24 cellular contexts compared by ENCODE assay signal in the genomic region with DNA sequence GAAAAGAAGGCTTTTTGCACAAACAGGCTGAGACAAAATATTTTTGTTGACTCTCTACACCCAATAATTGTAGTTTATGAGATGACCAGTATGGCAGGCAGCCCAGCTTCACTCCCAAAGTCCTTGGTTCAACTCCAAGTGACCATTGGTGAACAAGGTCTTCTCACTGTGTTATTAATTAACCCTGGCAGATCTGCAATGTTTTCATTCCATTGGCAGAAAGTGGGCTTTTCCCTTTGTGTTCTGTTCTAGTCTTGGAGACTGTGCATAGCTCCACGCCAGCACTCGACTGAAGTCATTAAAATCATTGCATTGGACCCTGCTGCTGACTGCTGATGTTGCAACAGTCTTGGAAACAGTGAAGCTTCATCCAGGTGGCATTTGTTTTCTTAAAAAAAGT.
DNase-seq lines count a peak whose midpoint lies in the region; ATAC-seq and TF ChIP-seq lines count a peak whose summit lies in the region.
"Had no signal": no experiment of that assay in that cellular context is flagged by ENCODE, and none has a peak within 500 bp of the region (broad histone marks: within the 10 kb centered on the region; RNA-seq: fewer than 3 reads in every experiment).

No MANE protein-coding gene starts in this region.

- H3K36me3 ChIP-seq in right atrium auricular region (no peaks in the 10 kb centered on the region), gastroesophageal sphincter (no peaks in the 10 kb centered on the region), ovary (no peaks in the 10 kb centered on the region), Karpas-422 (ENCODE audit: insufficient read depth, low read length) (no peaks in the 10 kb centered on the region)
- H3K36me3 ChIP-seq: spleen, stomach, upper lobe of left lung had no signal

- TF ChIP-seq CTCF in right atrium auricular region (IDR thresholded peaks at IDR 0.05), result no peak
- no peak for TF ChIP-seq CTCF in gastroesophageal sphincter (IDR thresholded peaks at IDR 0.05)
- no peak for TF ChIP-seq CTCF in ovary (IDR thresholded peaks at IDR 0.05)

- no peak overlapping the region for H3K4me3 Mint-ChIP-seq in activated T-cell treated with anti-CD3 and anti-CD28 coated beads, Interleukin-2, amount 50 U/mL, for 72 hours
- H3K4me3 Mint-ChIP-seq: activated CD4-positive, alpha-beta T cell treated with anti-CD3 and anti-CD28 coated beads for 36 hours; effector memory CD8-positive, alpha-beta T cell; natural killer cell treated with Interleukin-12 subunit alpha and Interleukin-12 subunit beta and Interleukin-15 and Interleukin-18, amount 100 ng/mL, for 72 hours had no signal

- H3K27ac Mint-ChIP-seq in activated T-cell treated with anti-CD3 and anti-CD28 coated beads, Interleukin-2, amount 50 U/mL, for 72 hours, result no peak overlapping the region
- H3K27ac Mint-ChIP-seq: activated CD4-positive, alpha-beta T cell treated with anti-CD3 and anti-CD28 coated beads for 36 hours; activated naive CD4-positive, alpha-beta T cell treated with anti-CD3 and anti-CD28 coated beads, Interleukin-2, amount 50 U/mL, for 72 hours; effector memory CD8-positive, alpha-beta T cell; natural killer cell treated with Interleukin-12 subunit alpha and Interleukin-12 subunit beta and Interleukin-15 and Interleukin-18, amount 100 ng/mL, for 72 hours had no signal

- H3K27ac ChIP-seq in right atrium auricular region (no peak overlapping the region), gastroesophageal sphincter (peak overlapping the region in 2 of 4 donors; percentile 1 to 6), ovary (no peak overlapping the region), Karpas-422 (ENCODE audit: low read length) (no peak overlapping the region)
- H3K27ac ChIP-seq: parathyroid adenoma, spleen, stomach, upper lobe of left lung had no signal

- no peaks in the 10 kb centered on the region for H3K9me2 ChIP-seq in Karpas-422 (replicated peaks; ENCODE audit: insufficient read depth, low read length)

- H3K36me3 Mint-ChIP-seq in activated T-cell treated with anti-CD3 and anti-CD28 coated beads, Interleukin-2, amount 50 U/mL, for 72 hours (ENCODE audit: insufficient read depth in 2 of 2), result no peaks in the 10 kb centered on the region
- H3K36me3 Mint-ChIP-seq: activated naive CD4-positive, alpha-beta T cell treated with anti-CD3 and anti-CD28 coated beads, Interleukin-2, amount 50 U/mL, for 72 hours; natural killer cell treated with Interleukin-12 subunit alpha and Interleukin-12 subunit beta and Interleukin-15 and Interleukin-18, amount 100 ng/mL, for 72 hours had no signal

- H3K4me1 ChIP-seq in right atrium auricular region, result no peaks in the 10 kb centered on the region
- H3K4me1 ChIP-seq in gastroesophageal sphincter, result peaks cover 0 to 6% (median 0%) of the 10 kb centered on the region in 3 donors
- H3K4me1 ChIP-seq in ovary (ENCODE audit: insufficient read depth), result peaks cover 5% of the 10 kb centered on the region
- no peaks in the 10 kb centered on the region for H3K4me1 ChIP-seq in Karpas-422 (ENCODE audit: low read length)
- H3K4me1 ChIP-seq: parathyroid adenoma, spleen, upper lobe of left lung had no signal

- H2AFZ ChIP-seq in Karpas-422 (ENCODE audit: low read length), result no peak overlapping the region
- H2AFZ ChIP-seq: parathyroid adenoma had no signal

- H4K20me1 ChIP-seq in Karpas-422 (ENCODE audit: insufficient read depth, low read depth, low read length), result no peaks in the 10 kb centered on the region

- no peak overlapping the region for H3K4me2 ChIP-seq in Karpas-422 (ENCODE audit: low read depth, low read length, poor library complexity, severe bottlenecking)

- peaks cover 0 to 1% of the 10 kb centered on the region in 2 donors for H3K9me3 Mint-ChIP-seq in activated T-cell treated with anti-CD3 and anti-CD28 coated beads, Interleukin-2, amount 50 U/mL, for 72 hours
- H3K9me3 Mint-ChIP-seq: activated naive CD4-positive, alpha-beta T cell treated with anti-CD3 and anti-CD28 coated beads, Interleukin-2, amount 50 U/mL, for 72 hours; natural killer cell treated with Interleukin-12 subunit alpha and Interleukin-12 subunit beta and Interleukin-15 and Interleukin-18, amount 100 ng/mL, for 72 hours had no signal

- H3K79me2 ChIP-seq in Karpas-422 (ENCODE audit: low read length), result no peaks in the 10 kb centered on the region
- H3K79me2 ChIP-seq: parathyroid adenoma had no signal

- DNase-seq in Right ventricle myocardium superior (peak; percentile 57), right atrium auricular region (ENCODE audit: low spot score) (no peak), ovary (peak; percentile 62 to 82 (median 67)), NCI-H524 treated with DMSO at 0.1 percent for 48 hours (lab: John Stamatoyannopoulos, UW) (no peak), Karpas-422 (no peak), NCI-H146 treated with DMSO at 0.1 percent for 48 hours (lab: John Stamatoyannopoulos, UW; ENCODE audit: unreplicated experiment) (no peak)
- DNase-seq in activated T-cell treated with anti-CD3 and anti-CD28 coated beads, Interleukin-2, amount 50 U/mL, for 72 hours, result no peak
- DNase-seq: activated CD4-positive, alpha-beta T cell treated with anti-CD3 and anti-CD28 coated beads for 36 hours; effector memory CD8-positive, alpha-beta T cell; islet precursor cell; mesenchymal stem cell; NCI-H1417; NCI-H774; OCI-M1; SIG-M5; spleen; stimulated activated CD4-positive, alpha-beta T cell treated with anti-CD3 and anti-CD28 coated beads, Interleukin-4, amount 100 ng/mL, for 24 hours; stomach; T-helper 1 cell; upper lobe of left lung had no signal

- H3K9me3 ChIP-seq in right atrium auricular region, result no peaks in the 10 kb centered on the region
- no peaks in the 10 kb centered on the region for H3K9me3 ChIP-seq in gastroesophageal sphincter
- no peaks in the 10 kb centered on the region for H3K9me3 ChIP-seq in ovary
- H3K9me3 ChIP-seq in Karpas-422 (ENCODE audit: low read length), result no peaks in the 10 kb centered on the region
- H3K9me3 ChIP-seq: spleen, stomach, upper lobe of left lung had no signal

- no peak for TF ChIP-seq POLR2A in gastroesophageal sphincter (IDR thresholded peaks at IDR 0.05)
- no peak for TF ChIP-seq POLR2A in ovary (IDR thresholded peaks at IDR 0.05)

- TF ChIP-seq EP300 in gastroesophageal sphincter (IDR thresholded peaks at IDR 0.05), result no peak
- TF ChIP-seq EP300 in ovary (IDR thresholded peaks at IDR 0.05), result no peak

- intact Hi-C loops in Right ventricle myocardium superior (cut with DNase I) (no loop called here), ovary (cut with DNase I) (no loop called here)

- H3K27me3 ChIP-seq in right atrium auricular region (no peaks in the 10 kb centered on the region), gastroesophageal sphincter (no peaks in the 10 kb centered on the region), ovary (no peaks in the 10 kb centered on the region), Karpas-422 (ENCODE audit: low read length) (no peaks in the 10 kb centered on the region)
- H3K27me3 ChIP-seq: spleen, stomach, upper lobe of left lung had no signal

- H3K4me3 ChIP-seq in right atrium auricular region (no peak overlapping the region), gastroesophageal sphincter (no peak overlapping the region), ovary (no peak overlapping the region), Karpas-422 (ENCODE audit: low read length) (no peak overlapping the region)
- H3K4me3 ChIP-seq: spleen, stomach, upper lobe of left lung had no signal

- no peaks in the 10 kb centered on the region for H3K4me1 Mint-ChIP-seq in activated T-cell treated with anti-CD3 and anti-CD28 coated beads, Interleukin-2, amount 50 U/mL, for 72 hours (ENCODE audit: low read depth)
- H3K4me1 Mint-ChIP-seq: activated CD4-positive, alpha-beta T cell treated with anti-CD3 and anti-CD28 coated beads for 36 hours had no signal

- no peak overlapping the region for H3K9ac ChIP-seq in Karpas-422 (ENCODE audit: low read length)
- H3K9ac ChIP-seq: parathyroid adenoma had no signal

- WGBS in gastroesophageal sphincter (ENCODE audit: low coverage in 1 of 2), 2 donors, result 20 to 56% methylated on average over 2 of the region's 2 CpGs
- 5 to 20% (median 10%) methylated on average over 2 of the region's 2 CpGs for WGBS in ovary, 3 donors

- no peaks in the 10 kb centered on the region for H3K27me3 Mint-ChIP-seq in activated T-cell treated with anti-CD3 and anti-CD28 coated beads, Interleukin-2, amount 50 U/mL, for 72 hours (ENCODE audit: low read depth)
- H3K27me3 Mint-ChIP-seq: activated CD4-positive, alpha-beta T cell treated with anti-CD3 and anti-CD28 coated beads for 36 hours; effector memory CD8-positive, alpha-beta T cell; natural killer cell treated with Interleukin-12 subunit alpha and Interleukin-12 subunit beta and Interleukin-15 and Interleukin-18, amount 100 ng/mL, for 72 hours had no signal

- ATAC-seq in Right ventricle myocardium superior (ENCODE audit: poor library complexity), result peak; percentile 90
- ATAC-seq in gastroesophageal sphincter, result peak; percentile 67
- ATAC-seq in activated T-cell treated with anti-CD3 and anti-CD28 coated beads, Interleukin-2, amount 50 U/mL, for 72 hours (replicated peaks in 1 of 2), result no peak
- ATAC-seq: activated CD4-positive, alpha-beta T cell treated with anti-CD3 and anti-CD28 coated beads for 36 hours; activated naive CD4-positive, alpha-beta T cell treated with anti-CD3 and anti-CD28 coated beads, Interleukin-2, amount 50 U/mL, for 72 hours; effector memory CD8-positive, alpha-beta T cell; natural killer cell treated with Interleukin-12 subunit alpha and Interleukin-12 subunit beta and Interleukin-15 and Interleukin-18, amount 100 ng/mL, for 72 hours had no signal

Comparison
In these comparisons a context has a peak if more than half of its experiments do, and no peak if none do; other contexts are left out.
1. DNase-seq: peak in Right ventricle myocardium superior (single experiment) and ovary (5 of 5); none in right atrium auricular region (single experiment), NCI-H524 treated with DMSO at 0.1 percent for 48 hours (single experiment), Karpas-422 (single experiment), NCI-H146 treated with DMSO at 0.1 percent for 48 hours (single experiment) and activated T-cell treated with anti-CD3 and anti-CD28 coated beads, Interleukin-2, amount 50 U/mL, for 72 hours (0 of 2).
2. ATAC-seq: peak in Right ventricle myocardium superior (single experiment) and gastroesophageal sphincter (single experiment); none in activated T-cell treated with anti-CD3 and anti-CD28 coated beads, Interleukin-2, amount 50 U/mL, for 72 hours (0 of 2).